ENCODE assay signal across 14 cellular contexts in the genomic region with DNA sequence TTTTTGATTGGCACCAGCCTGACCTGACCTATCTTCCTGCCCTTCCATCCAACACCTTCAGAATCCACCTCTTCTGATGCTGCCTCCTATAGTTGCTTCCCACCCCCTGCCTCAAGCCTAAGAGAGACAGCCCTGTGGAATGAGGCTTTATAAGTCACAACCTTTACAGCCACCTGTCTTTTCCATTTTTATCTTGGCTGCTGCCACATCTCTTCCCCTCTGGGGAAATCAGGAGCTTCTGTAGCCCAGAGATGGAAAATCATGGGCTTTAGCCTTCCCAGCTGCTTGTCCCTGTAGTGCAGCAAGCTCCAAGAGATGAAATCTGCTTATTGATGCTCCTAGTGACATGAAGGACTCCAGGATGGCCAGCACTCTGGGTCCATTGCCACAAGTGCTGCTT.
"Had no signal": no experiment of that assay in that cellular context is flagged by ENCODE, and none has a peak within 500 bp of the region (broad histone marks: within the 10 kb centered on the region; RNA-seq: fewer than 3 reads in every experiment).

No MANE protein-coding gene starts in this region.

- H3K4me1 ChIP-seq: esophagus squamous epithelium, pancreas, thyroid gland had no signal

- H3K27ac ChIP-seq: esophagus squamous epithelium, hepatocyte, pancreas, skin epidermis, thyroid gland had no signal

- H3K27me3 ChIP-seq: esophagus squamous epithelium, hepatocyte, pancreas, thyroid gland had no signal

- ATAC-seq: mucosa of descending colon; natural killer cell; pancreas; sciatic nerve; stimulated activated naive B cell treated with anti-CD40 and anti-IgM and Interleukin-4, amounts not matched to agents 10 μg/mL and 1 μg/mL and 100 μg/mL, for 72 hours; stimulated activated naive CD8-positive, alpha-beta T cell treated with anti-CD3 and anti-CD28 coated beads, Interleukin-15, amount 100 ng/mL, for 72 hours had no signal

- H3K4me3 ChIP-seq: esophagus squamous epithelium, hepatocyte, mucosa of descending colon, pancreas, skin epidermis, thyroid gland had no signal

- DNase-seq: esophagus squamous epithelium; foreskin fibroblast; mucosa of descending colon; natural killer cell; occipital lobe; pancreas; stimulated activated CD4-positive, alpha-beta T cell treated with anti-CD3 and anti-CD28 coated beads, Interleukin-2, amount 100 ng/mL, for 24 hours; stimulated activated CD4-positive, alpha-beta T cell treated with anti-CD3 and anti-CD28 coated beads, Interleukin-4, amount 100 ng/mL, for 4 hours; stimulated activated naive B cell treated with anti-CD40 and anti-IgM and Interleukin-4, amounts not matched to agents 10 μg/mL and 1 μg/mL and 100 μg/mL, for 72 hours; stimulated activated naive CD8-positive, alpha-beta T cell treated with anti-CD3 and anti-CD28 coated beads, Interleukin-15, amount 100 ng/mL, for 72 hours; thyroid gland had no signal

- H3K9me3 ChIP-seq: esophagus squamous epithelium, mucosa of descending colon, pancreas, thyroid gland had no signal
